8 cellular contexts compared by ENCODE assay signal in genomic region chr12:49092086-49092815, GRCh38. TPM values are rescaled to one million over a fixed set of nuclear protein-coding genes. Genes with fewer than 3 reads are reported as not detected.
DNase-seq lines count a peak whose midpoint lies in the region; ATAC-seq and TF ChIP-seq lines count a peak whose summit lies in the region.

No MANE protein-coding gene starts in this region.

- H3K9me2 ChIP-seq in MM.1S (replicated peaks; ENCODE audit: insufficient read depth, low read length): no peaks in the 10 kb centered on the region

- POLR2A ChIA-PET in activated CD4-positive, alpha-beta T cell treated with anti-CD3 and anti-CD28 coated beads for 36 hours (lab: Charles Lee): interaction anchor here (1.0 kb wide), 1 partner anchor 39 kb away, joined by 3 read pairs; the partner anchor contains the start of gene TUBA1B

- peaks cover 7% of the 10 kb centered on the region for H3K36me3 Mint-ChIP-seq in activated CD4-positive, alpha-beta T cell treated with anti-CD3 and anti-CD28 coated beads for 36 hours (ENCODE audit: low read depth)

- no peak overlapping the region for H2AFZ ChIP-seq in MM.1S (ENCODE audit: low read length)

- H3K79me2 ChIP-seq in MM.1S (ENCODE audit: low read length): no peaks in the 10 kb centered on the region

- H3K27ac ChIP-seq in MM.1S (ENCODE audit: low read length) (no peak overlapping the region), stomach smooth muscle (ENCODE audit: low read length) (no peak overlapping the region)

- peak; percentile 49 for ATAC-seq in activated CD4-positive, alpha-beta T cell treated with anti-CD3 and anti-CD28 coated beads for 36 hours
- peak; percentile 18 for ATAC-seq in mucosa of descending colon

- H3K4me1 Mint-ChIP-seq in activated CD4-positive, alpha-beta T cell treated with anti-CD3 and anti-CD28 coated beads for 36 hours: peaks cover 43% of the 10 kb centered on the region

- H3K36me3 ChIP-seq in MM.1S (replicated peaks; ENCODE audit: insufficient read depth, low read length) (no peaks in the 10 kb centered on the region), mucosa of descending colon (ENCODE audit: low read depth) (no peaks in the 10 kb centered on the region), stomach smooth muscle (ENCODE audit: control insufficient read depth in 2 of 2, insufficient read depth in 2 of 2, low read length in 2 of 2) (peaks cover 5% of the 10 kb centered on the region in 2 donors)

- no peak overlapping the region for H3K27ac Mint-ChIP-seq in activated CD4-positive, alpha-beta T cell treated with anti-CD3 and anti-CD28 coated beads for 36 hours

- H3K27me3 ChIP-seq in MM.1S (replicated peaks; ENCODE audit: insufficient read depth, low read length): peaks cover 70% of the 10 kb centered on the region
- peaks cover 60 to 66% of the 10 kb centered on the region in 2 donors for H3K27me3 ChIP-seq in stomach smooth muscle (ENCODE audit: control insufficient read depth in 1 of 2, insufficient read depth in 2 of 2, low read length in 2 of 2)

- H3K4me3 ChIP-seq in MM.1S (ENCODE audit: low read length) (peak overlapping the region; percentile 35; the same call in 1 of the 2 replicates), mucosa of descending colon (no peak overlapping the region), stomach smooth muscle (ENCODE audit: low read length in 2 of 2) (peak overlapping the region; percentile 24 to 60)

- H3K4me3 Mint-ChIP-seq in activated CD4-positive, alpha-beta T cell treated with anti-CD3 and anti-CD28 coated beads for 36 hours: peak overlapping the region; percentile 12

- DNase-seq in Daoy (ENCODE audit: low read depth): peak; percentile 69
- peak; percentile 40 for DNase-seq in MM.1S
- peak; percentile 81 for DNase-seq in activated CD4-positive, alpha-beta T cell treated with anti-CD3 and anti-CD28 coated beads for 36 hours
- DNase-seq in ecto neural progenitor cell (ENCODE audit: low spot score): peak; percentile 87
- peak in 1 of 3 donors; percentile 34 for DNase-seq in mucosa of descending colon
- no peak for DNase-seq in dedifferentiated amniotic fluid mesenchymal stem cell (ENCODE audit: extremely low spot score)
- no peak for DNase-seq in NCI-H187 treated with DMSO at 0.1 percent for 48 hours (lab: John Stamatoyannopoulos, UW)

- intact Hi-C loops in activated CD4-positive, alpha-beta T cell treated with anti-CD3 and anti-CD28 coated beads for 36 hours (cut with DNase I, micrococcal nuclease): loop anchor here (1.0 to 5.0 kb wide), 4 partner anchors 28 to 112 kb away; partner anchors contain the start of gene DDN (in 1 of the 2)
- intact Hi-C loops in mucosa of descending colon (cut with DNase I, micrococcal nuclease): no loop called here

- TF ChIP-seq CTCF in MM.1S (IDR thresholded peaks at IDR 0.05; ENCODE audit: low read length): peak; percentile 50
- no peak for TF ChIP-seq CTCF in mucosa of descending colon (IDR thresholded peaks at IDR 0.05)

- no peaks in the 10 kb centered on the region for H3K9me3 ChIP-seq in MM.1S (replicated peaks; ENCODE audit: insufficient read depth, low read length)
- H3K9me3 ChIP-seq in mucosa of descending colon: no peaks in the 10 kb centered on the region
- H3K9me3 ChIP-seq in stomach smooth muscle (ENCODE audit: control insufficient read depth in 2 of 2, low read length in 2 of 2): no peaks in the 10 kb centered on the region

- H3K9ac ChIP-seq in MM.1S (ENCODE audit: low read length) (no peak overlapping the region), stomach smooth muscle (ENCODE audit: low read length in 2 of 2) (no peak overlapping the region)

- peaks cover 5% of the 10 kb centered on the region for H3K4me1 ChIP-seq in MM.1S (ENCODE audit: low read length)
- peaks cover 36% of the 10 kb centered on the region for H3K4me1 ChIP-seq in mucosa of descending colon (ENCODE audit: low read depth)
- H3K4me1 ChIP-seq in stomach smooth muscle (ENCODE audit: control insufficient read depth, insufficient read depth, low read length): peaks cover 48% of the 10 kb centered on the region

- no peaks in the 10 kb centered on the region for H4K20me1 ChIP-seq in MM.1S (ENCODE audit: insufficient read depth, low read length)

- CTCF ChIA-PET in activated CD4-positive, alpha-beta T cell treated with anti-CD3 and anti-CD28 coated beads for 36 hours (lab: Charles Lee): interaction anchor here (0.5 to 6.0 kb wide), 24 partner anchors 11 to 265 kb away, joined by 3 to 43 read pairs (median 4); partner anchors contain the start of genes DDN, LMBR1L, RHEBL1 and TUBA1A

- H3F3A ChIP-seq in MM.1S (ENCODE audit: insufficient read depth, low read length): no peaks in the 10 kb centered on the region

- H3K4me2 ChIP-seq in MM.1S (ENCODE audit: low read depth, low read length): peak overlapping the region; percentile 64

- H3K9me3 Mint-ChIP-seq in activated CD4-positive, alpha-beta T cell treated with anti-CD3 and anti-CD28 coated beads for 36 hours (ENCODE audit: low read depth): no peaks in the 10 kb centered on the region

- peaks cover 60% of the 10 kb centered on the region for H3K27me3 Mint-ChIP-seq in activated CD4-positive, alpha-beta T cell treated with anti-CD3 and anti-CD28 coated beads for 36 hours

RNA-seq across cellular contexts. Expression of gene DHH, which starts 2.4 kb away (rescaled TPM):
- total RNA-seq in Daoy (2014; rRNA removed; shearing (Covaris generic)): not detected in 2 replicates
- total RNA-seq in activated CD4-positive, alpha-beta T cell treated with anti-CD3 and anti-CD28 coated beads for 36 hours: not detected
- total RNA-seq in mucosa of descending colon: under 1 TPM; 0.26 to 0.54 (median 0.46) TPM

RNA-seq across cellular contexts. Expression of gene LMBR1L, which starts 18.4 kb away (rescaled TPM):
- total RNA-seq in Daoy (2014; rRNA removed; shearing (Covaris generic)): 18.2 and 19.6 TPM in 2 replicates
- 10 to 100 TPM; 45.0 to 48.0 TPM for total RNA-seq in activated CD4-positive, alpha-beta T cell treated with anti-CD3 and anti-CD28 coated beads for 36 hours
- 10 to 100 TPM; 46.1 to 77.4 (median 68.1) TPM for total RNA-seq in mucosa of descending colon

RNA-seq across cellular contexts. Expression of gene RHEBL1, which starts 22.5 kb away (rescaled TPM):
- total RNA-seq in Daoy (2014; rRNA removed; shearing (Covaris generic)): 6.3 and 11.0 TPM in 2 replicates
- total RNA-seq in activated CD4-positive, alpha-beta T cell treated with anti-CD3 and anti-CD28 coated beads for 36 hours: 10 to 100 TPM in 1 of 2 experiments, 1 to 10 TPM in 1; 6.7 to 13.3 TPM
- under 1 TPM; 0.23 to 0.58 (median 0.38) TPM for total RNA-seq in mucosa of descending colon

RNA-seq across cellular contexts. Expression of gene KMT2D, which starts 31.7 kb away (rescaled TPM):
- 10.3 and 11.0 TPM in 2 replicates for total RNA-seq in Daoy (2014; rRNA removed; shearing (Covaris generic))
- total RNA-seq in activated CD4-positive, alpha-beta T cell treated with anti-CD3 and anti-CD28 coated beads for 36 hours: 10 to 100 TPM; 48.3 to 58.2 TPM
- total RNA-seq in mucosa of descending colon: 100 to 1,000 TPM in 1 of 3 donors, 10 to 100 TPM in 2; 83.3 to 102 (median 88.5) TPM

RNA-seq across cellular contexts. Expression of gene TUBA1B, which starts 38.9 kb away (rescaled TPM):
- 3,979 and 4,039 TPM in 2 replicates for total RNA-seq in Daoy (2014; rRNA removed; shearing (Covaris generic))
- 1,000 to 10,000 TPM; 2,393 to 2,425 TPM for total RNA-seq in activated CD4-positive, alpha-beta T cell treated with anti-CD3 and anti-CD28 coated beads for 36 hours
- 100 to 1,000 TPM; 391 to 679 (median 491) TPM for total RNA-seq in mucosa of descending colon

Comparison
In these comparisons a context has a peak if more than half of its experiments do, and no peak if none do; other contexts are left out.
1. DNase-seq: peak in Daoy (single experiment), MM.1S (single experiment), activated CD4-positive, alpha-beta T cell treated with anti-CD3 and anti-CD28 coated beads for 36 hours (single experiment) and ecto neural progenitor cell (single experiment); none in dedifferentiated amniotic fluid mesenchymal stem cell (single experiment) and NCI-H187 treated with DMSO at 0.1 percent for 48 hours (single experiment).
2. intact Hi-C loops: an anchor here in activated CD4-positive, alpha-beta T cell treated with anti-CD3 and anti-CD28 coated beads for 36 hours (1.0 to 5.0 kb wide); none called in mucosa of descending colon.